In the genomic region with DNA sequence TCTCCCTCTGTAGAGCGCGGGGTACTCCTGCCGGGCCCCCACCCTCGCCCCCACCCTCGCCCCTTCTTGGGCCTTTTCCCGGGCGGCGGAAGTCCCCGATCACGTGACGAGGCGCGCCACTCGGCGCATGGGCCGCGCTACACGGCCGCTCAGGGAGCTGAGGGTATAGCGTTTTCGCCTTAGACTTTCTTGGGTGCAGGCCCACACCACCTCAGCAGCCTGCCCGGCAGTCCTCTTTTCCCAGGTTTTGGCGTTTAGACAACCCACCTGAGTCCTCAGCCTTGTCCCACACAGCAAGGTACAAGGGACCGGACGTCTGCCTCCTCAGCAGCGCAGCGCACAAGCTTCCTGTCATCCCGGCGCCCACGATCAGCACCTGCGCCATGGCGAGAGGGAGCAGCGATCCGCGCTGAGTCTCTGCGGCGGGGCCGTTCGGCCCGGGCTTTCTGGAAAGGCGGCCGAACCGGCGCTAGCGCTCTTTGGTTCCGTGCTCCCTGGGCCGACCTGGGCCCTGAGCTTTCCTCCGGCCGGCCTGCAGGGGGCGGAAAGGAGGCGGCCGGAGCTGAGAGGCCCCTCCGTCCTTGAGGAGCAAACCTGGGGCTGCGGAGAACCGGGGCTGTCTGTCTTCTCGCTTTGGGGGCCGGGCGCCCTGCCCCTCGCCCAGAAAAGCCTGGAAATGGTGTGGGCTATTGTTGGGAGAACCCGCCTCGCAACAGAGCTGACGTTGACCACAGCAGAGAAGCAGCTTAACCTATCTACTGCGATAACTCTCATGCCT, we compare ENCODE assay signal across 1 cellular context.
TF ChIP-seq lines count a peak whose summit lies in the region.

A gene (minus strand): TSS at position 513 of the 778 bp plus-strand sequence.

TF ChIP-seq in GM23338, 12 proteins besides CTCF, POLR2A, EP300 and RAD21 (continued from another document):
- TF ChIP-seq ZNF114 (CRISPR knock-in tag; IDR thresholded peaks at IDR 0.05) = no peak
- TF ChIP-seq, protein P1, sequence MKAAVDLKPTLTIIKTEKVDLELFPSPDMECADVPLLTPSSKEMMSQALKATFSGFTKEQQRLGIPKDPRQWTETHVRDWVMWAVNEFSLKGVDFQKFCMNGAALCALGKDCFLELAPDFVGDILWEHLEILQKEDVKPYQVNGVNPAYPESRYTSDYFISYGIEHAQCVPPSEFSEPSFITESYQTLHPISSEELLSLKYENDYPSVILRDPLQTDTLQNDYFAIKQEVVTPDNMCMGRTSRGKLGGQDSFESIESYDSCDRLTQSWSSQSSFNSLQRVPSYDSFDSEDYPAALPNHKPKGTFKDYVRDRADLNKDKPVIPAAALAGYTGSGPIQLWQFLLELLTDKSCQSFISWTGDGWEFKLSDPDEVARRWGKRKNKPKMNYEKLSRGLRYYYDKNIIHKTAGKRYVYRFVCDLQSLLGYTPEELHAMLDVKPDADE (IDR thresholded peaks at IDR 0.05) = no peak
- TF ChIP-seq EZH2phosphoT487 (IDR thresholded peaks at IDR 0.05; ENCODE audit: unreplicated experiment) = no peak
- TF ChIP-seq, protein P2, sequence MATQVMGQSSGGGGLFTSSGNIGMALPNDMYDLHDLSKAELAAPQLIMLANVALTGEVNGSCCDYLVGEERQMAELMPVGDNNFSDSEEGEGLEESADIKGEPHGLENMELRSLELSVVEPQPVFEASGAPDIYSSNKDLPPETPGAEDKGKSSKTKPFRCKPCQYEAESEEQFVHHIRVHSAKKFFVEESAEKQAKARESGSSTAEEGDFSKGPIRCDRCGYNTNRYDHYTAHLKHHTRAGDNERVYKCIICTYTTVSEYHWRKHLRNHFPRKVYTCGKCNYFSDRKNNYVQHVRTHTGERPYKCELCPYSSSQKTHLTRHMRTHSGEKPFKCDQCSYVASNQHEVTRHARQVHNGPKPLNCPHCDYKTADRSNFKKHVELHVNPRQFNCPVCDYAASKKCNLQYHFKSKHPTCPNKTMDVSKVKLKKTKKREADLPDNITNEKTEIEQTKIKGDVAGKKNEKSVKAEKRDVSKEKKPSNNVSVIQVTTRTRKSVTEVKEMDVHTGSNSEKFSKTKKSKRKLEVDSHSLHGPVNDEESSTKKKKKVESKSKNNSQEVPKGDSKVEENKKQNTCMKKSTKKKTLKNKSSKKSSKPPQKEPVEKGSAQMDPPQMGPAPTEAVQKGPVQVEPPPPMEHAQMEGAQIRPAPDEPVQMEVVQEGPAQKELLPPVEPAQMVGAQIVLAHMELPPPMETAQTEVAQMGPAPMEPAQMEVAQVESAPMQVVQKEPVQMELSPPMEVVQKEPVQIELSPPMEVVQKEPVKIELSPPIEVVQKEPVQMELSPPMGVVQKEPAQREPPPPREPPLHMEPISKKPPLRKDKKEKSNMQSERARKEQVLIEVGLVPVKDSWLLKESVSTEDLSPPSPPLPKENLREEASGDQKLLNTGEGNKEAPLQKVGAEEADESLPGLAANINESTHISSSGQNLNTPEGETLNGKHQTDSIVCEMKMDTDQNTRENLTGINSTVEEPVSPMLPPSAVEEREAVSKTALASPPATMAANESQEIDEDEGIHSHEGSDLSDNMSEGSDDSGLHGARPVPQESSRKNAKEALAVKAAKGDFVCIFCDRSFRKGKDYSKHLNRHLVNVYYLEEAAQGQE (IDR thresholded peaks at IDR 0.05; ENCODE audit: unreplicated experiment) = no peak
- TF ChIP-seq JUNB (IDR thresholded peaks at IDR 0.05; ENCODE audit: unreplicated experiment) = no peak
